ENCODE assay signal across 8 cellular contexts in the genomic region with DNA sequence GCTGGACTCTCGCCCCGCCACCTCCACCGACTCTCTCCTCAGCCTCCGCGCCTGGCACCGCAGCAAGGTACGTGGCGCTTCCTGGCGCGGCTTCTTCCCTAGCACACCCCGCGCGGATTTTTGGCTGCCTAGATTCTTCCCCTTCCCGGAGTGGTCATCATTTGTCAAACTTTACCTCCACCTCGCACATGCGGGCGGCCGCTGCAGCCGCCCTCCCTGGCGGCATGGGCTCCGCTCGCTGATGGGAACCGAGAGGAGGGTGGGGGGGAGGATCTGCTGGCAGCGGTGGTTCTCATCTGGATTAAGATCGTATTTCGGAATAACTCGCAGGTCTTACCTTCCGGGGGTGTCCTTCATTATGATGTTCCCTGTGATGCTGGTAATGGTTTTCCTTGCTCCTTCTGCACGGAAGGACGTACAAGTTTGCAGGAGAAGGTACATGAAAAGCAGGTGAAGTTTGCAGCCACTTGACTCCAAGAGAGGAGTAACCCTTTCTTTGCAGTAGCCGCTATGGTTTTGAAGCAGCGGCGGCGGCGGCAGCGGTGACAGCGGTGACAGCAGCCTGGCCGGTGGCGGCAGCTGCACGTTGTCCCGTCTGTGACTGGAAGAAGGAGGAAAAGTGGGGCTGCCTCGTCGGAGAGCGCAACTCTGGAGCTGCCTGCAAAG.
DNase-seq lines count a peak whose midpoint lies in the region; ATAC-seq and TF ChIP-seq lines count a peak whose summit lies in the region.

No MANE protein-coding gene starts in this region.

- no peak overlapping the region for H3K27ac ChIP-seq in foreskin keratinocyte

- H3K4me3 ChIP-seq in GM12865 (ENCODE audit: low read depth, low read length) = peak overlapping the region; percentile 59

- peak; percentile 22 for ATAC-seq in HG02610 (IDR thresholded peaks at IDR 0.05; ENCODE audit: unreplicated experiment)
- peak; percentile 4 for ATAC-seq in foreskin keratinocyte
- no peak for ATAC-seq in GM18858 (IDR thresholded peaks at IDR 0.05; ENCODE audit: unreplicated experiment)

- DNase-seq in GM12865 (ENCODE audit: low read depth) (peak; percentile 22), SW480 (ENCODE audit: low spot score) (peak; percentile 8), foreskin keratinocyte (peak in 1 of 2 donors; percentile 24), posterior vena cava (ENCODE audit: low spot score) (peak; percentile 76), NCI-H1092 treated with DMSO at 0.1 percent for 48 hours (lab: John Stamatoyannopoulos, UW) (no peak)
- no peak for DNase-seq in effector CD8-positive, alpha-beta T cell (lab: John Stamatoyannopoulos, UW)

- TF ChIP-seq CTCF in GM12865 (IDR thresholded peaks at IDR 0.05; ENCODE audit: insufficient read depth, low read depth, low read length, missing control alignments) (no peak), foreskin keratinocyte (conservative IDR thresholded peaks at IDR 0.05) (no peak)

- H3K4me1 ChIP-seq in foreskin keratinocyte = no peaks in the 10 kb centered on the region

- H3K27me3 ChIP-seq in foreskin keratinocyte = peaks cover 79% of the 10 kb centered on the region

- intact Hi-C loops in posterior vena cava (cut with DNase I) = no loop called here

Comparison
In these comparisons a context has a peak if more than half of its experiments do, and no peak if none do; other contexts are left out.
1. DNase-seq: peak in GM12865 (single experiment), SW480 (single experiment) and posterior vena cava (single experiment); none in NCI-H1092 treated with DMSO at 0.1 percent for 48 hours (single experiment) and effector CD8-positive, alpha-beta T cell (single experiment).